ENCODE assay signal across 8 cellular contexts in genomic region chr15:45036812-45037781, GRCh38. TPM values are rescaled to one million over a fixed set of nuclear protein-coding genes. Genes with fewer than 3 reads are reported as not detected.
DNase-seq lines count a peak whose midpoint lies in the region; ATAC-seq and TF ChIP-seq lines count a peak whose summit lies in the region.
"Not testable (repeated sequence)": the region's sequence is repeated elsewhere in the genome, so short reads cannot be mapped to it uniquely, and the experiment has no call there.

No MANE protein-coding gene starts in this region.

- 22 to 32% (median 27%) methylated on average over 6 of the region's 6 CpGs for WGBS in ovary, 3 donors
- WGBS in suprapubic skin, result 48% methylated on average over 5 of the region's 6 CpGs

- H3K27me3 ChIP-seq in ovary, suprapubic skin: not testable (repeated sequence)

- ATAC-seq in HG02763 (IDR thresholded peaks at IDR 0.05; ENCODE audit: unreplicated experiment), result peak; percentile 50

- not testable (repeated sequence) for H3K4me3 ChIP-seq in GM12864 (ENCODE audit: low read depth, low read length); ovary; suprapubic skin

- not testable (repeated sequence) for H3K4me1 ChIP-seq in ovary (ENCODE audit: insufficient read depth); suprapubic skin

- H3K36me3 ChIP-seq in ovary, suprapubic skin: not testable (repeated sequence)

- not testable (repeated sequence) for TF ChIP-seq EP300 in ovary (IDR thresholded peaks at IDR 0.05); suprapubic skin (IDR thresholded peaks at IDR 0.05)

- TF ChIP-seq CTCF in GM12864 (IDR thresholded peaks at IDR 0.05; ENCODE audit: low read depth, low read length, missing control alignments) (peak; percentile 96), ovary (IDR thresholded peaks at IDR 0.05) (peak in 2 of 3 donors; percentile 34 to 44), suprapubic skin (IDR thresholded peaks at IDR 0.05) (peak; percentile 59 to 80)

- H3K27ac ChIP-seq in ovary, suprapubic skin: not testable (repeated sequence)

- H3K9me3 ChIP-seq in ovary, suprapubic skin: not testable (repeated sequence)

- TF ChIP-seq POLR2A in ovary (IDR thresholded peaks at IDR 0.05); suprapubic skin (IDR thresholded peaks at IDR 0.05): not testable (repeated sequence)

- intact Hi-C loops in ovary (cut with DNase I), result not testable (repeated sequence)

- DNase-seq in GM12864 (ENCODE audit: low read depth); suprapubic skin (ENCODE audit: low spot score in 2 of 2): not testable (repeated sequence)
- peak; percentile 75 for DNase-seq in NCI-H1694 (lab: John Stamatoyannopoulos, UW)
- peak; percentile 37 for DNase-seq in SW480 (ENCODE audit: low spot score)
- DNase-seq in activated naive CD4-positive, alpha-beta T cell treated with anti-CD3 and anti-CD28 coated beads, Interleukin-2, amount 50 U/mL, for 16 hours, result peak; percentile 73
- peak; percentile 75 for DNase-seq in globus pallidus (ENCODE audit: low spot score)
- peak; percentile 44 to 73 (median 56) for DNase-seq in ovary

RNA-seq across cellular contexts. Expression of gene SORD, which starts 14.1 kb away (rescaled TPM):
- total RNA-seq in ovary (10 to 100 TPM in 3 of 7 donors, 1 to 10 TPM in 4; 3.9 to 10.4 (median 8.3) TPM), suprapubic skin (10 to 100 TPM; 24.4 to 78.6 (median 48.7) TPM)
- 10 to 100 TPM in 1 of 2 donors, 1 to 10 TPM in 1; 4.3 to 25.0 TPM for polyA plus RNA-seq in ovary

Comparison
In these comparisons a context has a peak if more than half of its experiments do, and no peak if none do; other contexts are left out.
1. CTCF ChIP-seq: peak in every context shown above with its lines; median percentile 96 in GM12864; 70 in suprapubic skin; 39 in ovary.